31 cellular contexts compared by ENCODE assay signal in genomic region chr16:364595-365491, GRCh38. TPM values are rescaled to one million over a fixed set of nuclear protein-coding genes. Genes with fewer than 3 reads are reported as not detected.
DNase-seq lines count a peak whose midpoint lies in the region; ATAC-seq and TF ChIP-seq lines count a peak whose summit lies in the region.
"Had no signal": no experiment of that assay in that cellular context is flagged by ENCODE, and none has a peak within 500 bp of the region (broad histone marks: within the 10 kb centered on the region; RNA-seq: fewer than 3 reads in every experiment).

No MANE protein-coding gene starts in this region.

- H2AFZ ChIP-seq in PC-9 (no peak overlapping the region), mammary epithelial cell (ENCODE audit: low read depth, low read length) (no peak overlapping the region)
- H2AFZ ChIP-seq: parathyroid adenoma had no signal

- peaks cover 0 to 12% of the 10 kb centered on the region in 2 donors for H3K27me3 ChIP-seq in breast epithelium
- peaks cover 6% of the 10 kb centered on the region; the same call in 1 of the 2 replicates for H3K27me3 ChIP-seq in PC-9 (ENCODE audit: insufficient read depth, low read depth)
- H3K27me3 ChIP-seq in mammary epithelial cell (ENCODE audit: insufficient read depth, low read length), result no peaks in the 10 kb centered on the region
- H3K27me3 ChIP-seq: MG63, Peyer's patch, testis had no signal

- no peak overlapping the region for H3K4me3 Mint-ChIP-seq in MCF 10A (ENCODE audit: unreplicated experiment)
- H3K4me3 Mint-ChIP-seq: activated naive CD8-positive, alpha-beta T cell; CD8-positive, alpha-beta memory T cell; HFFc6; nephron progenitor cell had no signal

- peaks cover 13% of the 10 kb centered on the region; the same call in 1 of the 2 replicates for H3F3A ChIP-seq in PC-9 (ENCODE audit: insufficient read depth, low read depth)

- no peak for ATAC-seq in GM21515 (IDR thresholded peaks at IDR 0.05; ENCODE audit: unreplicated experiment)
- no peak for ATAC-seq in GM19035 (IDR thresholded peaks at IDR 0.05; ENCODE audit: unreplicated experiment)
- ATAC-seq: gastroesophageal sphincter; stimulated activated naive CD8-positive, alpha-beta T cell treated with anti-CD3 and anti-CD28 coated beads, Interleukin-15, Interleukin-2, amounts not matched to agents 100 U/mL and 50 U/mL, for 24 hours had no signal

- no peak overlapping the region for H3K4me3 ChIP-seq in breast epithelium
- no peak overlapping the region for H3K4me3 ChIP-seq in PC-9
- no peak overlapping the region for H3K4me3 ChIP-seq in mammary epithelial cell (replicated peaks in 1 of 3; ENCODE audit: insufficient read depth in 1 of 3, low read depth in 2 of 3, low read length in 3 of 3)
- H3K4me3 ChIP-seq: gastroesophageal sphincter, lung, MG63, Peyer's patch, SJSA1, smooth muscle cell, testis had no signal

- intact Hi-C loops in MCF 10A (cut with micrococcal nuclease) (no loop called here), breast epithelium (cut with DNase I; ENCODE audit: low total_unique reads) (loop anchor here (5.0 kb wide), 1 partner anchor 258 kb away; no protein-coding TSS in a partner anchor), PC-9 (cut with micrococcal nuclease; ENCODE audit: unreplicated experiment) (no loop called here), mammary epithelial cell (cut with micrococcal nuclease) (no loop called here)

- CTCF ChIA-PET in MCF 10A (lab: Yijun Ruan, JAX) (interaction anchor here (0.6 to 1.4 kb wide), 5 partner anchors 240 to 299 kb away, joined by 3 to 7 read pairs (median 4); no protein-coding TSS in a partner anchor), PC-9 (lab: Charles Lee) (interaction anchor here (0.7 kb wide), 1 partner anchor 130 kb away, joined by 4 read pairs; no protein-coding TSS in a partner anchor), mammary epithelial cell (lab: Charles Lee; ENCODE audit: low non-redundant PET) (no interaction called here)

- H3K4me1 ChIP-seq in breast epithelium, result peaks cover 0 to 4% of the 10 kb centered on the region in 2 donors
- no peaks in the 10 kb centered on the region for H3K4me1 ChIP-seq in PC-9 (replicated peaks; ENCODE audit: insufficient read depth)
- peaks cover 17% of the 10 kb centered on the region for H3K4me1 ChIP-seq in mammary epithelial cell (ENCODE audit: insufficient read depth, low read length)

- H3K36me3 ChIP-seq in breast epithelium, result peaks cover 7% of the 10 kb centered on the region
- H3K36me3 ChIP-seq in PC-9 (ENCODE audit: low read depth), result peaks cover 3% of the 10 kb centered on the region; the same call in 1 of the 2 replicates
- peaks cover 5% of the 10 kb centered on the region for H3K36me3 ChIP-seq in mammary epithelial cell (ENCODE audit: insufficient read depth, low read length)

- H3K79me2 ChIP-seq in PC-9 (ENCODE audit: low read depth) (no peaks in the 10 kb centered on the region), mammary epithelial cell (ENCODE audit: insufficient read depth, low read length) (peaks cover 10% of the 10 kb centered on the region)
- H3K79me2 ChIP-seq: parathyroid adenoma had no signal

- H3K9me3 ChIP-seq in breast epithelium, result no peaks in the 10 kb centered on the region
- H3K9me3 ChIP-seq in PC-9 (ENCODE audit: insufficient read depth, low read depth), result no peaks in the 10 kb centered on the region
- no peaks in the 10 kb centered on the region for H3K9me3 ChIP-seq in mammary epithelial cell (replicated peaks; ENCODE audit: insufficient read depth, low read length)
- H3K9me3 ChIP-seq: gastroesophageal sphincter, MG63, Peyer's patch, SJSA1, testis had no signal

- peak overlapping the region; percentile 51 for H3K27ac Mint-ChIP-seq in MCF 10A (ENCODE audit: low read depth, unreplicated experiment)
- H3K27ac Mint-ChIP-seq: activated naive CD8-positive, alpha-beta T cell; CD8-positive, alpha-beta memory T cell; HFFc6; nephron progenitor cell had no signal

- no peak overlapping the region for H3K9ac ChIP-seq in mammary epithelial cell (ENCODE audit: insufficient read depth, low read length)
- H3K9ac ChIP-seq: parathyroid adenoma had no signal

- in situ Hi-C loops in mammary epithelial cell (cut with MboI; ENCODE audit: low sequenced_read_pairs in 2 of 2), result no loop called here

- H3K4me1 Mint-ChIP-seq in MCF 10A (ENCODE audit: insufficient read depth, unreplicated experiment), result no peaks in the 10 kb centered on the region

- H3K27me3 Mint-ChIP-seq in MCF 10A (ENCODE audit: insufficient read depth, unreplicated experiment), result no peaks in the 10 kb centered on the region
- H3K27me3 Mint-ChIP-seq: activated naive CD8-positive, alpha-beta T cell had no signal

- H3K9me3 Mint-ChIP-seq in MCF 10A (ENCODE audit: unreplicated experiment), result no peaks in the 10 kb centered on the region
- H3K9me3 Mint-ChIP-seq: CD8-positive, alpha-beta memory T cell; HFFc6; nephron progenitor cell had no signal

- H4K20me1 ChIP-seq in PC-9 (ENCODE audit: insufficient read depth), result no peaks in the 10 kb centered on the region
- no peaks in the 10 kb centered on the region for H4K20me1 ChIP-seq in mammary epithelial cell (ENCODE audit: insufficient read depth, low read length)

- dilution Hi-C loops in mammary epithelial cell (cut with HindIII; ENCODE audit: low sequenced_read_pairs), result loop anchor here (5.0 kb wide), 3 partner anchors 43 to 68 kb away; no protein-coding TSS in a partner anchor

- no peak for TF ChIP-seq CTCF in MCF 10A (IDR thresholded peaks at IDR 0.05; ENCODE audit: unreplicated experiment)
- TF ChIP-seq CTCF in breast epithelium (IDR thresholded peaks at IDR 0.05), result no peak
- TF ChIP-seq CTCF in PC-9 (conservative IDR thresholded peaks at IDR 0.05), result no peak
- no peak for TF ChIP-seq CTCF in mammary epithelial cell (conservative IDR thresholded peaks at IDR 0.05 in 1 of 2, IDR thresholded peaks at IDR 0.05 in 1 of 2; ENCODE audit: extremely low read depth in 1 of 2, insufficient read depth in 1 of 2, low read depth in 1 of 2, low read length in 2 of 2)

- TF ChIP-seq POLR2A in breast epithelium (IDR thresholded peaks at IDR 0.05), result no peak

- no peaks in the 10 kb centered on the region for H3K9me2 ChIP-seq in PC-9 (ENCODE audit: insufficient read depth)

- no TSS peak for BruUV-seq in MCF 10A (replicated peaks; lab: Mats Ljungman, UMichigan)
- BruUV-seq in PC-9 (replicated peaks; lab: Mats Ljungman, UMichigan), result TSS peak; percentile 7
- BruUV-seq in mammary epithelial cell (replicated peaks; lab: Mats Ljungman, UMichigan), result no TSS peak

- DNase-seq in MCF 10A (ENCODE audit: unreplicated experiment), result no peak
- DNase-seq in breast epithelium (ENCODE audit: low spot score in 2 of 2), result no peak
- DNase-seq in PC-9, result no peak
- peak; percentile 43 for DNase-seq in hepatic stellate cell (ENCODE audit: low spot score)
- no peak for DNase-seq in mammary epithelial cell
- DNase-seq: activated CD4-positive, alpha-beta T cell treated with anti-CD3 and anti-CD28 coated beads for 48 hours; activated CD8-positive, alpha-beta memory T cell treated with anti-CD3 and anti-CD28 coated beads for 24 hours; activated effector memory CD4-positive, alpha-beta T cell treated with Interleukin-2 at 50 U/mL for 16 hours; activated T-cell treated with anti-CD3 and anti-CD28 coated beads, Interleukin-2, amount 50 U/mL, for 1 hour; anterior cingulate cortex; CD8-positive, alpha-beta memory T cell; HFFc6; hypothalamus; MG63; NCI-H2029; NCI-H526; nephron progenitor cell; Peyer's patch; stimulated activated CD4-positive, alpha-beta T cell treated with anti-CD3 and anti-CD28 coated beads, Interleukin-1b, Interleukin-23, amount 100 ng/mL, for 48 hours; stimulated activated naive CD8-positive, alpha-beta T cell treated with anti-CD3 and anti-CD28 coated beads, Interleukin-15, Interleukin-2, amounts not matched to agents 100 U/mL and 50 U/mL, for 24 hours; T1000; testis; WERI-Rb-1 had no signal

- H3K4me2 ChIP-seq in PC-9, result no peak overlapping the region
- H3K4me2 ChIP-seq in mammary epithelial cell (ENCODE audit: insufficient read depth, low read depth, low read length), result no peak overlapping the region
- H3K4me2 ChIP-seq: smooth muscle cell had no signal

- POLR2A ChIA-PET in MCF 10A (lab: Yijun Ruan, JAX), result interaction anchor here (0.7 to 1.1 kb wide), 2 partner anchors 77 to 130 kb away, joined by 4 read pairs; partner anchors contain the start of gene FAM234A
- POLR2A ChIA-PET in PC-9 (lab: Charles Lee; ENCODE audit: unreplicated experiment), result interaction anchor here (0.6 to 0.7 kb wide), 2 partner anchors 151 to 1678 kb away, joined by 3 to 8 read pairs; no protein-coding TSS in a partner anchor

- no peak overlapping the region for H3K27ac ChIP-seq in breast epithelium
- no peak overlapping the region for H3K27ac ChIP-seq in PC-9
- H3K27ac ChIP-seq in mammary epithelial cell (ENCODE audit: insufficient read depth, low read depth, low read length), result no peak overlapping the region
- H3K27ac ChIP-seq: gastroesophageal sphincter, parathyroid adenoma, Peyer's patch, SJSA1, testis had no signal

- peaks cover 15% of the 10 kb centered on the region for H3K36me3 Mint-ChIP-seq in MCF 10A (ENCODE audit: insufficient read depth, unreplicated experiment)
- H3K36me3 Mint-ChIP-seq: activated naive CD8-positive, alpha-beta T cell had no signal

- 77% methylated on average over 14 of the region's 19 CpGs for WGBS in mammary epithelial cell (ENCODE audit: low coverage, missing lambda C conversion rate)

RNA-seq across cellular contexts. Expression of gene MRPL28, which starts 5.5 kb away (rescaled TPM):
- total RNA-seq in MCF 10A (2022) (105 and 121 TPM in 2 replicates), breast epithelium (10 to 100 TPM; 67.0 to 78.7 (median 69.0) TPM), PC-9 (2021) (130 and 150 TPM in 2 replicates), mammary epithelial cell (10 to 100 TPM; 49.8 to 83.9 TPM)
- 155 TPM for polyA plus RNA-seq in mammary epithelial cell
- 129 TPM for polyA minus RNA-seq in mammary epithelial cell

RNA-seq across cellular contexts. Expression of gene AXIN1, which starts 12.3 kb away (rescaled TPM):
- total RNA-seq in MCF 10A (2022) (37.0 and 43.7 TPM in 2 replicates), breast epithelium (10 to 100 TPM; 16.5 to 22.6 (median 22.4) TPM), PC-9 (2021) (42.0 and 51.2 TPM in 2 replicates), mammary epithelial cell (10 to 100 TPM; 21.7 to 31.2 TPM)
- 13.0 TPM for polyA plus RNA-seq in mammary epithelial cell
- polyA minus RNA-seq in mammary epithelial cell, result 10.6 TPM

RNA-seq across cellular contexts. Expression of gene PGAP6, which starts 16.9 kb away (rescaled TPM):
- 18.3 and 23.9 TPM in 2 replicates for total RNA-seq in MCF 10A (2022)
- 10 to 100 TPM; 24.5 to 49.5 (median 36.7) TPM for total RNA-seq in breast epithelium
- total RNA-seq in PC-9 (2021), result 41.4 and 45.6 TPM in 2 replicates
- total RNA-seq in mammary epithelial cell, result 10 to 100 TPM; 31.3 to 44.5 TPM
- polyA plus RNA-seq in mammary epithelial cell, result 73.2 TPM
- polyA minus RNA-seq in mammary epithelial cell, result 77.1 TPM

RNA-seq across cellular contexts. Expression of gene NME4, which starts 32.2 kb away (rescaled TPM):
- total RNA-seq in MCF 10A (2022) (71.9 and 76.8 TPM in 2 replicates), breast epithelium (100 to 1,000 TPM in 1 of 3 donors, 10 to 100 TPM in 2; 46.5 to 118 (median 78.0) TPM), PC-9 (2021) (157 and 159 TPM in 2 replicates), mammary epithelial cell (10 to 100 TPM; 64.7 to 74.4 TPM)
- 88.6 TPM for polyA plus RNA-seq in mammary epithelial cell
- 35.0 TPM for polyA minus RNA-seq in mammary epithelial cell

RNA-seq across cellular contexts. Expression of gene DECR2, which starts 36.8 kb away (rescaled TPM):
- total RNA-seq in MCF 10A (2022), result 29.0 and 37.2 TPM in 2 replicates
- 10 to 100 TPM; 19.4 to 30.5 (median 28.7) TPM for total RNA-seq in breast epithelium
- total RNA-seq in PC-9 (2021), result 65.4 and 78.4 TPM in 2 replicates
- 10 to 100 TPM; 19.2 to 26.6 TPM for total RNA-seq in mammary epithelial cell
- polyA plus RNA-seq in mammary epithelial cell, result 14.5 TPM
- 10.2 TPM for polyA minus RNA-seq in mammary epithelial cell
